11 cellular contexts compared by ENCODE assay signal in genomic region chr9:27194401-27195091, GRCh38.
A peak's percentile ranks its signal among the peaks of the same experiment; 100 is the strongest.
DNase-seq lines count a peak whose midpoint lies in the region; ATAC-seq and TF ChIP-seq lines count a peak whose summit lies in the region.
"Had no signal": no experiment of that assay in that cellular context is flagged by ENCODE, and none has a peak within 500 bp of the region (broad histone marks: within the 10 kb centered on the region; RNA-seq: fewer than 3 reads in every experiment).

No MANE protein-coding gene starts in this region.

- CTCF ChIA-PET in BJ (lab: Yijun Ruan, JAX) = interaction anchor here (0.6 kb wide), 1 partner anchor 80 kb away, joined by 3 read pairs; no protein-coding TSS in a partner anchor
- CTCF ChIA-PET in mammary epithelial cell (lab: Charles Lee; ENCODE audit: low non-redundant PET) = no interaction called here

- no peaks in the 10 kb centered on the region for H3K36me3 Mint-ChIP-seq in progenitor cell of endocrine pancreas (ENCODE audit: insufficient read depth)
- H3K36me3 Mint-ChIP-seq: brain had no signal

- H4K20me1 ChIP-seq in mammary epithelial cell (ENCODE audit: insufficient read depth, low read length) = no peaks in the 10 kb centered on the region

- TF ChIP-seq CTCF in BJ (IDR thresholded peaks at IDR 0.05; ENCODE audit: insufficient read depth, low read depth, low read length) (no peak), mammary epithelial cell (conservative IDR thresholded peaks at IDR 0.05 in 1 of 2, IDR thresholded peaks at IDR 0.05 in 1 of 2; ENCODE audit: extremely low read depth in 1 of 2, insufficient read depth in 1 of 2, low read depth in 1 of 2, low read length in 2 of 2) (no peak), mucosa of descending colon (IDR thresholded peaks at IDR 0.05) (no peak), progenitor cell of endocrine pancreas (IDR thresholded peaks at IDR 0.05; ENCODE audit: unreplicated experiment) (no peak)

- no peaks in the 10 kb centered on the region for H3K27me3 Mint-ChIP-seq in progenitor cell of endocrine pancreas

- H3K4me2 ChIP-seq in mammary epithelial cell (ENCODE audit: insufficient read depth, low read depth, low read length) = peak overlapping the region; percentile 2

- H3K4me1 Mint-ChIP-seq in progenitor cell of endocrine pancreas (ENCODE audit: low read depth) = no peaks in the 10 kb centered on the region
- H3K4me1 Mint-ChIP-seq: brain had no signal

- H3K4me3 ChIP-seq in BJ (ENCODE audit: low read depth, low read length) (no peak overlapping the region), mammary epithelial cell (replicated peaks in 1 of 3; ENCODE audit: insufficient read depth in 1 of 3, low read depth in 2 of 3, low read length in 3 of 3) (no peak overlapping the region), mucosa of descending colon (no peak overlapping the region)

- no peak overlapping the region for H2AFZ ChIP-seq in mammary epithelial cell (ENCODE audit: low read depth, low read length)

- no peak overlapping the region for H3K4me3 Mint-ChIP-seq in progenitor cell of endocrine pancreas (ENCODE audit: low read depth)
- H3K4me3 Mint-ChIP-seq: brain had no signal

- H3K36me3 ChIP-seq in BJ (ENCODE audit: control insufficient read depth, insufficient read depth, low read length) = no peaks in the 10 kb centered on the region
- H3K36me3 ChIP-seq in mammary epithelial cell (ENCODE audit: insufficient read depth, low read length) = no peaks in the 10 kb centered on the region
- H3K36me3 ChIP-seq in mucosa of descending colon (ENCODE audit: low read depth) = no peaks in the 10 kb centered on the region

- no peak overlapping the region for H3K27ac Mint-ChIP-seq in progenitor cell of endocrine pancreas

- peak; percentile 65 for ATAC-seq in HG03442 (IDR thresholded peaks at IDR 0.05; ENCODE audit: unreplicated experiment)
- ATAC-seq in mucosa of descending colon = peak; percentile 85
- ATAC-seq in HG03521 (IDR thresholded peaks at IDR 0.05; ENCODE audit: unreplicated experiment) = no peak
- no peak for ATAC-seq in HG03439 (IDR thresholded peaks at IDR 0.05; ENCODE audit: unreplicated experiment)

- in situ Hi-C loops in mammary epithelial cell (cut with MboI; ENCODE audit: low sequenced_read_pairs in 2 of 2) = loop anchor here in 1 of 2 donors (10.0 kb wide), 1 partner anchor 160 kb away; no protein-coding TSS in a partner anchor

- DNase-seq in BJ (ENCODE audit: low read depth) = peak; percentile 50
- peak; percentile 66 for DNase-seq in mammary epithelial cell
- no peak for DNase-seq in mucosa of descending colon
- no peak for DNase-seq in progenitor cell of endocrine pancreas (ENCODE audit: low spot score, unreplicated experiment)
- DNase-seq in NCI-H1436 treated with DMSO at 0.1 percent for 48 hours (lab: John Stamatoyannopoulos, UW) = no peak
- DNase-seq: NCI-H146, T1000 had no signal

- H3K9me3 Mint-ChIP-seq in progenitor cell of endocrine pancreas (ENCODE audit: low read depth) = no peaks in the 10 kb centered on the region
- H3K9me3 Mint-ChIP-seq: brain had no signal

- peak overlapping the region; percentile 38 for H3K27ac ChIP-seq in mammary epithelial cell (ENCODE audit: insufficient read depth, low read depth, low read length)

- intact Hi-C loops in mammary epithelial cell (cut with micrococcal nuclease) = loop anchor here (5.0 kb wide), 3 partner anchors 67 to 302 kb away; partner anchors contain the start of genes CAAP1 and PLAA
- intact Hi-C loops in mucosa of descending colon (cut with DNase I, micrococcal nuclease) = loop anchor here in 1 of 2 donors (10.0 kb wide), 1 partner anchor 60 kb away; no protein-coding TSS in a partner anchor

- dilution Hi-C loops in mammary epithelial cell (cut with HindIII; ENCODE audit: low sequenced_read_pairs) = no loop called here

- BruUV-seq in mammary epithelial cell (replicated peaks; lab: Mats Ljungman, UMichigan) = no TSS peak

- no peaks in the 10 kb centered on the region for H3K9me3 ChIP-seq in mammary epithelial cell (replicated peaks; ENCODE audit: insufficient read depth, low read length)
- no peaks in the 10 kb centered on the region for H3K9me3 ChIP-seq in mucosa of descending colon

- H3K4me1 ChIP-seq in mammary epithelial cell (ENCODE audit: insufficient read depth, low read length) (peaks cover 16% of the 10 kb centered on the region), mucosa of descending colon (ENCODE audit: low read depth) (no peaks in the 10 kb centered on the region)

- H3K27me3 ChIP-seq in BJ (ENCODE audit: control insufficient read depth, insufficient read depth, low read length) (no peaks in the 10 kb centered on the region), mammary epithelial cell (ENCODE audit: insufficient read depth, low read length) (no peaks in the 10 kb centered on the region)

- WGBS in mammary epithelial cell (ENCODE audit: low coverage, missing lambda C conversion rate) = 85% methylated on average over 5 of the region's 5 CpGs

- POLR2A ChIA-PET in BJ (lab: Charles Lee) = no interaction called here

- H3K79me2 ChIP-seq in mammary epithelial cell (ENCODE audit: insufficient read depth, low read length) = no peaks in the 10 kb centered on the region

- H3K9ac ChIP-seq in mammary epithelial cell (ENCODE audit: insufficient read depth, low read length) = no peak overlapping the region

Comparison
In these comparisons a context has a peak if more than half of its experiments do, and no peak if none do; other contexts are left out.
1. DNase-seq: peak in BJ (single experiment) and mammary epithelial cell (single experiment); none in mucosa of descending colon (0 of 3), progenitor cell of endocrine pancreas (single experiment) and NCI-H1436 treated with DMSO at 0.1 percent for 48 hours (single experiment).
2. ATAC-seq: peak in HG03442 (single experiment) and mucosa of descending colon (single experiment); none in HG03521 (single experiment) and HG03439 (single experiment).